ENCODE assay signal across 8 cellular contexts in the genomic region with DNA sequence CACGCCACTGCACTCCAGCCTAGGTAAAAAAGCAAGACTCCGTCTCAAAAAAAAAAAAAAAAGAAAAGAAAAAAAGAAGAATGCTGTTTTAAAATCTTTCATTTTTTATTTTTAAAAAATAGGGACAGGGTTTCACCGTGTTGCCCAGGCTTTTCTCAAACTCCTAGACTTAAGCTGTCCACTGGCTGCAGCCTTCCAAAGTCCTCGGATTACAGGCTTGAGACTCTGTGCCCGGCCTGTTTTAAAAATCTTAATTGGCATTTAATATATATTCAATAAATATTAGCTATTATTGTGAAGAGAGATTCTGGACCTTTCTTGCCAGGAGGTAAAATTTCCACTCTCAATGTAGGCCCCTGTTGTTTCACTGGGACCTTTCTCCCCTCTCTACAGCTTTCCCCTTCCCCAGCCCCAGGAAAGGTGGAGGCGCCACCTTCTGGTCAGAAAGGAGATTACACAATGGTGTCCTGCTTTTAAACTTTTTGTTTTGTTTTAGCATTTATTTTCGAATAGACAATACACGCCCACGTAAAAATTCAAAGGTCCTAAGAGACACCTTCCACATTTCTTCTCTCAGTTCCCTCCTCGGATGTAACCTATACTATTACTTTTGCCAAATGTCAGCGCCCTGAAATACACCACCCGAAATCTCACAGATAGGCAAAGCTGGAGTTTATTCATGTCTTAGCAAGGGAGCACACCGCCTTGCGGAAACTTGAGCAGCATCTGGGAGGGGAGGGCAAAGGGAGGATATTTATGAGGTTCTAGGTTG. TPM values are rescaled to one million over a fixed set of nuclear protein-coding genes. Genes with fewer than 3 reads are reported as not detected.
A peak's percentile ranks its signal among the peaks of the same experiment; 100 is the strongest.
DNase-seq lines count a peak whose midpoint lies in the region; ATAC-seq, FAIRE-seq and TF ChIP-seq lines count a peak whose summit lies in the region.

No MANE protein-coding gene starts in this region.

- CTCF ChIA-PET in activated CD8-positive, alpha-beta T cell treated with anti-CD3 and anti-CD28 coated beads, Interleukin-2, amount 10 ng/mL, durations not matched to agents 7 days and 5 days (lab: Charles Lee) = interaction anchor here (0.6 to 3.9 kb wide), 49 partner anchors 9 to 361 kb away, joined by 3 to 46 read pairs (median 5); partner anchors contain the start of genes M6PR and PHC1

- DNase-seq in AG09319 (ENCODE audit: extremely low read depth, low read depth) = no peak
- DNase-seq in GM18507 (ENCODE audit: extremely low spot score, insufficient read length, low read depth) = peak; percentile 33
- DNase-seq in NCI-H2107 treated with DMSO at 0.1 percent for 48 hours (lab: John Stamatoyannopoulos, UW; ENCODE audit: unreplicated experiment) = peak; percentile 42
- peak; percentile 63 for DNase-seq in activated CD8-positive, alpha-beta T cell treated with anti-CD3 and anti-CD28 coated beads, Interleukin-2, amount 10 ng/mL, durations not matched to agents 7 days and 5 days
- DNase-seq in endothelial cell (ENCODE audit: low spot score) = peak; percentile 75
- DNase-seq in mucosa of gallbladder (ENCODE audit: low spot score) = peak; percentile 47

- peak; percentile 80 for TF ChIP-seq CTCF in AG09319 (IDR thresholded peaks at IDR 0.05; ENCODE audit: low read depth, low read length)
- peak; percentile 99 for TF ChIP-seq CTCF in endothelial cell (IDR thresholded peaks at IDR 0.05; ENCODE audit: unreplicated experiment)

- H3K36me3 Mint-ChIP-seq in activated CD8-positive, alpha-beta T cell treated with anti-CD3 and anti-CD28 coated beads, Interleukin-2, amount 10 ng/mL, durations not matched to agents 7 days and 5 days (ENCODE audit: low read depth) = no peaks in the 10 kb centered on the region
- H3K36me3 Mint-ChIP-seq in endothelial cell (ENCODE audit: low read depth, unreplicated experiment) = no peaks in the 10 kb centered on the region
- no peaks in the 10 kb centered on the region for H3K36me3 Mint-ChIP-seq in stimulated activated memory B cell treated with anti-CD40 and anti-IgM and Interleukin-4, amounts not matched to agents 10 μg/mL and 1 μg/mL and 100 μg/mL, for 72 hours

- FAIRE-seq in GM18507 (lab: Jason Lieb, UNC) = peak; percentile 79

- H3K27me3 Mint-ChIP-seq in activated CD8-positive, alpha-beta T cell treated with anti-CD3 and anti-CD28 coated beads, Interleukin-2, amount 10 ng/mL, durations not matched to agents 7 days and 5 days (ENCODE audit: low read depth) = peaks cover 13% of the 10 kb centered on the region
- H3K27me3 Mint-ChIP-seq in endothelial cell (ENCODE audit: unreplicated experiment) = peaks cover 1% of the 10 kb centered on the region
- no peaks in the 10 kb centered on the region for H3K27me3 Mint-ChIP-seq in stimulated activated memory B cell treated with anti-CD40 and anti-IgM and Interleukin-4, amounts not matched to agents 10 μg/mL and 1 μg/mL and 100 μg/mL, for 72 hours

- H3K4me1 Mint-ChIP-seq in activated CD8-positive, alpha-beta T cell treated with anti-CD3 and anti-CD28 coated beads, Interleukin-2, amount 10 ng/mL, durations not matched to agents 7 days and 5 days (ENCODE audit: low read depth) = peaks cover 5% of the 10 kb centered on the region
- no peaks in the 10 kb centered on the region for H3K4me1 Mint-ChIP-seq in endothelial cell (ENCODE audit: unreplicated experiment)
- H3K4me1 Mint-ChIP-seq in stimulated activated memory B cell treated with anti-CD40 and anti-IgM and Interleukin-4, amounts not matched to agents 10 μg/mL and 1 μg/mL and 100 μg/mL, for 72 hours = peaks cover 12% of the 10 kb centered on the region

- peak overlapping the region; percentile 80 for H3K4me3 Mint-ChIP-seq in activated CD8-positive, alpha-beta T cell treated with anti-CD3 and anti-CD28 coated beads, Interleukin-2, amount 10 ng/mL, durations not matched to agents 7 days and 5 days
- H3K4me3 Mint-ChIP-seq in endothelial cell (ENCODE audit: unreplicated experiment) = peak overlapping the region; percentile 94
- peak overlapping the region; percentile 83 for H3K4me3 Mint-ChIP-seq in stimulated activated memory B cell treated with anti-CD40 and anti-IgM and Interleukin-4, amounts not matched to agents 10 μg/mL and 1 μg/mL and 100 μg/mL, for 72 hours

- peak; percentile 69 for ATAC-seq in activated CD8-positive, alpha-beta T cell treated with anti-CD3 and anti-CD28 coated beads, Interleukin-2, amount 10 ng/mL, durations not matched to agents 7 days and 5 days
- peak; percentile 73 for ATAC-seq in stimulated activated memory B cell treated with anti-CD40 and anti-IgM and Interleukin-4, amounts not matched to agents 10 μg/mL and 1 μg/mL and 100 μg/mL, for 72 hours
- ATAC-seq in HG03139 (IDR thresholded peaks at IDR 0.05; ENCODE audit: unreplicated experiment) = no peak

- no peaks in the 10 kb centered on the region for H3K9me3 Mint-ChIP-seq in activated CD8-positive, alpha-beta T cell treated with anti-CD3 and anti-CD28 coated beads, Interleukin-2, amount 10 ng/mL, durations not matched to agents 7 days and 5 days (ENCODE audit: insufficient read depth)
- no peaks in the 10 kb centered on the region for H3K9me3 Mint-ChIP-seq in endothelial cell (ENCODE audit: unreplicated experiment)
- no peaks in the 10 kb centered on the region for H3K9me3 Mint-ChIP-seq in stimulated activated memory B cell treated with anti-CD40 and anti-IgM and Interleukin-4, amounts not matched to agents 10 μg/mL and 1 μg/mL and 100 μg/mL, for 72 hours

- no peak overlapping the region for H3K27ac Mint-ChIP-seq in activated CD8-positive, alpha-beta T cell treated with anti-CD3 and anti-CD28 coated beads, Interleukin-2, amount 10 ng/mL, durations not matched to agents 7 days and 5 days
- H3K27ac Mint-ChIP-seq in endothelial cell (ENCODE audit: unreplicated experiment) = peak overlapping the region; percentile 90
- peak overlapping the region; percentile 50 for H3K27ac Mint-ChIP-seq in stimulated activated memory B cell treated with anti-CD40 and anti-IgM and Interleukin-4, amounts not matched to agents 10 μg/mL and 1 μg/mL and 100 μg/mL, for 72 hours

- POLR2A ChIA-PET in activated CD8-positive, alpha-beta T cell treated with anti-CD3 and anti-CD28 coated beads, Interleukin-2, amount 10 ng/mL, durations not matched to agents 7 days and 5 days (lab: Charles Lee) = interaction anchor here (0.7 kb wide), 1 partner anchor 159 kb away, joined by 4 read pairs; no protein-coding TSS in a partner anchor

RNA-seq across cellular contexts. Expression of gene PHC1, which starts 23.8 kb away (rescaled TPM):
- total RNA-seq in activated CD8-positive, alpha-beta T cell treated with anti-CD3 and anti-CD28 coated beads, Interleukin-2, amount 10 ng/mL, durations not matched to agents 7 days and 5 days = 10 to 100 TPM; 12.3 to 12.9 TPM
- total RNA-seq in endothelial cell (ENCODE audit: unreplicated experiment) = 55.3 TPM
- 47.6 TPM for total RNA-seq in mucosa of gallbladder

RNA-seq across cellular contexts. Expression of gene M6PR, which starts 58.9 kb away (rescaled TPM):
- 100 to 1,000 TPM; 170 to 201 TPM for total RNA-seq in activated CD8-positive, alpha-beta T cell treated with anti-CD3 and anti-CD28 coated beads, Interleukin-2, amount 10 ng/mL, durations not matched to agents 7 days and 5 days
- total RNA-seq in endothelial cell (ENCODE audit: unreplicated experiment) = 186 TPM
- total RNA-seq in mucosa of gallbladder = 139 TPM
